ENCODE assay signal across 8 cellular contexts in genomic region chrX:51891821-51892551, GRCh38. TPM values are rescaled to one million over a fixed set of nuclear protein-coding genes. Genes with fewer than 3 reads are reported as not detected.
A peak's percentile ranks its signal among the peaks of the same experiment; 100 is the strongest.
DNase-seq lines count a peak whose midpoint lies in the region; ATAC-seq and TF ChIP-seq lines count a peak whose summit lies in the region.

No MANE protein-coding gene starts in this region.

- CTCF ChIA-PET in activated CD8-positive, alpha-beta memory T cell treated with anti-CD3 and anti-CD28 coated beads, Interleukin-2, amount 10 ng/mL, durations not matched to agents 7 days and 5 days (lab: Charles Lee) = no interaction called here

- peak overlapping the region; percentile 25 for H4K91ac ChIP-seq in trophoblast cell (ENCODE audit: low read depth, low read length)

- intact Hi-C loops in esophagus muscularis mucosa (cut with DNase I) = no loop called here

- no peaks in the 10 kb centered on the region for H3K27me3 Mint-ChIP-seq in activated CD8-positive, alpha-beta memory T cell treated with anti-CD3 and anti-CD28 coated beads, Interleukin-2, amount 10 ng/mL, durations not matched to agents 7 days and 5 days

- no peak overlapping the region for H3K18ac ChIP-seq in trophoblast cell (ENCODE audit: low read length)

- no peak for TF ChIP-seq CTCF in esophagus muscularis mucosa (IDR thresholded peaks at IDR 0.05)

- H3K4me1 Mint-ChIP-seq in activated CD8-positive, alpha-beta memory T cell treated with anti-CD3 and anti-CD28 coated beads, Interleukin-2, amount 10 ng/mL, durations not matched to agents 7 days and 5 days = peaks cover 10% of the 10 kb centered on the region

- no peak for DNase-seq in activated CD8-positive, alpha-beta memory T cell treated with anti-CD3 and anti-CD28 coated beads, Interleukin-2, amount 10 ng/mL, durations not matched to agents 7 days and 5 days
- DNase-seq in activated CD8-positive, alpha-beta memory T cell treated with anti-CD3 and anti-CD28 coated beads for 24 hours = no peak
- DNase-seq in NCI-H774 (lab: John Stamatoyannopoulos, UW) = peak; percentile 3
- no peak for DNase-seq in esophagus muscularis mucosa (ENCODE audit: extremely low spot score)
- peak; percentile 61 to 68 for DNase-seq in trophoblast cell
- no peak for DNase-seq in HuH-7 (ENCODE audit: low spot score)
- DNase-seq in RPMI8226 = no peak

- 42% methylated on average over 5 of the region's 6 CpGs for WGBS in esophagus muscularis mucosa
- WGBS in trophoblast cell (ENCODE audit: extremely low coverage, insufficient coverage, insufficient read length) = no CpG with 5 or more reads among the region's 6 CpGs

- H3K4ac ChIP-seq in trophoblast cell (ENCODE audit: low read depth, low read length) = no peak overlapping the region

- H3K4me3 Mint-ChIP-seq in activated CD8-positive, alpha-beta memory T cell treated with anti-CD3 and anti-CD28 coated beads, Interleukin-2, amount 10 ng/mL, durations not matched to agents 7 days and 5 days = no peak overlapping the region

- no peaks in the 10 kb centered on the region for H3K27me3 ChIP-seq in esophagus muscularis mucosa
- H3K27me3 ChIP-seq in trophoblast cell (ENCODE audit: insufficient read depth, low read length) = no peaks in the 10 kb centered on the region

- no peak overlapping the region for H3K9ac ChIP-seq in trophoblast cell (ENCODE audit: low read length)

- H3K27ac Mint-ChIP-seq in activated CD8-positive, alpha-beta memory T cell treated with anti-CD3 and anti-CD28 coated beads, Interleukin-2, amount 10 ng/mL, durations not matched to agents 7 days and 5 days = peak overlapping the region; percentile 36

- H3K4me1 ChIP-seq in esophagus muscularis mucosa = peaks cover 0 to 21% (median 20%) of the 10 kb centered on the region in 4 donors
- peaks cover 14 to 21% of the 10 kb centered on the region in 2 experiments for H3K4me1 ChIP-seq in trophoblast cell (ENCODE audit: control insufficient read depth in 1 of 2, insufficient read depth in 2 of 2, low read length in 2 of 2)

- H2BK12ac ChIP-seq in trophoblast cell (ENCODE audit: low read length) = no peak overlapping the region

- H2BK120ac ChIP-seq in trophoblast cell (ENCODE audit: insufficient read depth, low read length, poor library complexity) = no peak overlapping the region

- H4K8ac ChIP-seq in trophoblast cell (ENCODE audit: low read depth, low read length) = no peak overlapping the region

- H3K36me3 ChIP-seq in esophagus muscularis mucosa = peaks cover 0 to 7% (median under 1%) of the 10 kb centered on the region in 4 donors
- H3K36me3 ChIP-seq in trophoblast cell (ENCODE audit: control insufficient read depth in 1 of 2, insufficient read depth in 2 of 2, low read length in 2 of 2) = peaks cover 18 to 19% of the 10 kb centered on the region in 2 experiments

- H3K4me2 ChIP-seq in trophoblast cell (ENCODE audit: low read length) = peak overlapping the region; percentile 71

- no peak for ATAC-seq in activated CD8-positive, alpha-beta memory T cell treated with anti-CD3 and anti-CD28 coated beads, Interleukin-2, amount 10 ng/mL, durations not matched to agents 7 days and 5 days
- ATAC-seq in HG02763 (IDR thresholded peaks at IDR 0.05; ENCODE audit: unreplicated experiment) = no peak

- H2AFZ ChIP-seq in trophoblast cell (ENCODE audit: insufficient read depth, low read length, poor library complexity) = no peak overlapping the region

- H3K27ac ChIP-seq in esophagus muscularis mucosa (replicated peaks in 1 of 4) (peak overlapping the region; percentile 79 to 85 (median 82)), trophoblast cell (ENCODE audit: low read depth, low read length) (peak overlapping the region; percentile 73)

- H3K36me3 Mint-ChIP-seq in activated CD8-positive, alpha-beta memory T cell treated with anti-CD3 and anti-CD28 coated beads, Interleukin-2, amount 10 ng/mL, durations not matched to agents 7 days and 5 days = peaks cover 6% of the 10 kb centered on the region

- no peak for TF ChIP-seq EP300 in esophagus muscularis mucosa (IDR thresholded peaks at IDR 0.05)

- peaks cover 7% of the 10 kb centered on the region for H3K79me1 ChIP-seq in trophoblast cell (ENCODE audit: low read length)

- H3K9me3 Mint-ChIP-seq in activated CD8-positive, alpha-beta memory T cell treated with anti-CD3 and anti-CD28 coated beads, Interleukin-2, amount 10 ng/mL, durations not matched to agents 7 days and 5 days (ENCODE audit: low read depth) = no peaks in the 10 kb centered on the region

- H3K4me3 ChIP-seq in esophagus muscularis mucosa (no peak overlapping the region), trophoblast cell (ENCODE audit: low read depth, low read length) (no peak overlapping the region)

- H3K9me3 ChIP-seq in esophagus muscularis mucosa (no peaks in the 10 kb centered on the region), trophoblast cell (ENCODE audit: insufficient read depth, low read depth, low read length) (no peaks in the 10 kb centered on the region)

- H3K14ac ChIP-seq in trophoblast cell (ENCODE audit: low read length) = no peak overlapping the region

- no peak overlapping the region for H3K23ac ChIP-seq in trophoblast cell (ENCODE audit: low read length)

- H2AK5ac ChIP-seq in trophoblast cell (ENCODE audit: low read length) = no peak overlapping the region

- peaks cover 22% of the 10 kb centered on the region for H3K79me2 ChIP-seq in trophoblast cell (ENCODE audit: control insufficient read depth, insufficient read depth, low read length, poor library complexity)

- TF ChIP-seq POLR2A in esophagus muscularis mucosa (IDR thresholded peaks at IDR 0.05; ENCODE audit: low read depth) = no peak

- no peak overlapping the region for H4K12ac ChIP-seq in trophoblast cell (ENCODE audit: low read depth, low read length)

- H2BK5ac ChIP-seq in trophoblast cell (ENCODE audit: low read depth, low read length, poor library complexity) = peak overlapping the region; percentile 26

RNA-seq across cellular contexts. Expression of gene MAGED1, which starts 1.4 kb away (rescaled TPM):
- total RNA-seq in activated CD8-positive, alpha-beta memory T cell treated with anti-CD3 and anti-CD28 coated beads, Interleukin-2, amount 10 ng/mL, durations not matched to agents 7 days and 5 days = 10 to 100 TPM; 30.3 to 33.4 TPM
- total RNA-seq in esophagus muscularis mucosa = 10 to 100 TPM; 32.6 to 57.9 (median 44.0) TPM
- polyA plus RNA-seq in trophoblast cell (2013) = 648 and 683 TPM in 2 replicates

Comparison
In these comparisons a context has a peak if more than half of its experiments do, and no peak if none do; other contexts are left out.
1. DNase-seq: peak in NCI-H774 (single experiment) and trophoblast cell (2 of 2); none in activated CD8-positive, alpha-beta memory T cell treated with anti-CD3 and anti-CD28 coated beads, Interleukin-2, amount 10 ng/mL, durations not matched to agents 7 days and 5 days (single experiment), activated CD8-positive, alpha-beta memory T cell treated with anti-CD3 and anti-CD28 coated beads for 24 hours (single experiment), esophagus muscularis mucosa (single experiment), HuH-7 (single experiment) and RPMI8226 (single experiment).